ENCODE assay signal across 17 cellular contexts in genomic region chr3:50575372-50575771, GRCh38. TPM values are rescaled to one million over a fixed set of nuclear protein-coding genes. Genes with fewer than 3 reads are reported as not detected.
DNase-seq lines count a peak whose midpoint lies in the region; ATAC-seq and TF ChIP-seq lines count a peak whose summit lies in the region.
"Had no signal": no experiment of that assay in that cellular context is flagged by ENCODE, and none has a peak within 500 bp of the region (broad histone marks: within the 10 kb centered on the region; RNA-seq: fewer than 3 reads in every experiment).

No MANE protein-coding gene starts in this region.

- no peaks in the 10 kb centered on the region for H4K20me1 ChIP-seq in osteoblast (ENCODE audit: insufficient read depth, low read length)

- DNase-seq in activated CD4-positive, alpha-beta T cell treated with anti-CD3 and anti-CD28 coated beads, Interleukin-2, amount 10 ng/mL, durations not matched to agents 24 days and 14 days: no peak
- DNase-seq in activated CD4-positive, alpha-beta T cell treated with anti-CD3 and anti-CD28 coated beads for 48 hours: no peak
- DNase-seq in MV-4-11 (lab: John Stamatoyannopoulos, UW) (peak; percentile 32), osteoblast (ENCODE audit: insufficient read length, low spot score, missing footprints) (peak; percentile 78), NCI-H748 (lab: John Stamatoyannopoulos, UW; ENCODE audit: unreplicated experiment) (no peak), brain microvascular endothelial cell (no peak)
- no peak for DNase-seq in activated naive CD8-positive, alpha-beta T cell treated with anti-CD3 and anti-CD28 coated beads, Interleukin-2, amount 50 U/mL, for 24 hours
- DNase-seq: anterior cingulate cortex, Caco-2, dorsolateral prefrontal cortex, foreskin fibroblast, Karpas-422, NCI-H2029, NCI-H526 had no signal

- TF ChIP-seq CTCF in osteoblast (IDR thresholded peaks at IDR 0.05; ENCODE audit: extremely low read depth, low read depth, low read length): no peak
- no peak for TF ChIP-seq CTCF in brain microvascular endothelial cell (IDR thresholded peaks at IDR 0.05; ENCODE audit: low read depth, low read length, missing control alignments)

- H3K27ac ChIP-seq in osteoblast (ENCODE audit: low read depth, low read length) (no peak overlapping the region), brain microvascular endothelial cell (no peak overlapping the region)
- H3K27ac ChIP-seq: dorsolateral prefrontal cortex had no signal

- H3K4me1 Mint-ChIP-seq in activated CD4-positive, alpha-beta T cell treated with anti-CD3 and anti-CD28 coated beads, Interleukin-2, amount 10 ng/mL, durations not matched to agents 24 days and 14 days: peaks cover 79% of the 10 kb centered on the region
- peaks cover 74% of the 10 kb centered on the region for H3K4me1 Mint-ChIP-seq in activated naive CD8-positive, alpha-beta T cell treated with anti-CD3 and anti-CD28 coated beads, Interleukin-2, amount 50 U/mL, for 24 hours

- intact Hi-C loops in activated CD4-positive, alpha-beta T cell treated with anti-CD3 and anti-CD28 coated beads, Interleukin-2, amount 10 ng/mL, durations not matched to agents 24 days and 14 days (cut with micrococcal nuclease): no loop called here

- peak overlapping the region; percentile 99 for H3K27ac Mint-ChIP-seq in activated CD4-positive, alpha-beta T cell treated with anti-CD3 and anti-CD28 coated beads, Interleukin-2, amount 10 ng/mL, durations not matched to agents 24 days and 14 days
- peak overlapping the region; percentile 95 for H3K27ac Mint-ChIP-seq in activated naive CD8-positive, alpha-beta T cell treated with anti-CD3 and anti-CD28 coated beads, Interleukin-2, amount 50 U/mL, for 24 hours

- H3K27me3 ChIP-seq in osteoblast (ENCODE audit: insufficient read depth, low read length) (no peaks in the 10 kb centered on the region), brain microvascular endothelial cell (replicated peaks) (no peaks in the 10 kb centered on the region)
- H3K27me3 ChIP-seq: dorsolateral prefrontal cortex had no signal

- peaks cover 61% of the 10 kb centered on the region for H3K36me3 Mint-ChIP-seq in activated CD4-positive, alpha-beta T cell treated with anti-CD3 and anti-CD28 coated beads, Interleukin-2, amount 10 ng/mL, durations not matched to agents 24 days and 14 days (ENCODE audit: low read depth)
- H3K36me3 Mint-ChIP-seq in activated naive CD8-positive, alpha-beta T cell treated with anti-CD3 and anti-CD28 coated beads, Interleukin-2, amount 50 U/mL, for 24 hours (ENCODE audit: low read depth): peaks cover 58% of the 10 kb centered on the region

- H3K4me3 ChIP-seq in osteoblast (ENCODE audit: insufficient read depth, low read length) (no peak overlapping the region), brain microvascular endothelial cell (ENCODE audit: low read depth, low read length) (no peak overlapping the region)
- H3K4me3 ChIP-seq: dorsolateral prefrontal cortex, HAP-1 had no signal

- H3K9me3 Mint-ChIP-seq in activated CD4-positive, alpha-beta T cell treated with anti-CD3 and anti-CD28 coated beads, Interleukin-2, amount 10 ng/mL, durations not matched to agents 24 days and 14 days: no peaks in the 10 kb centered on the region
- H3K9me3 Mint-ChIP-seq in activated naive CD8-positive, alpha-beta T cell treated with anti-CD3 and anti-CD28 coated beads, Interleukin-2, amount 50 U/mL, for 24 hours: no peaks in the 10 kb centered on the region

- no peaks in the 10 kb centered on the region for H3K9me3 ChIP-seq in osteoblast (ENCODE audit: low read depth, low read length)
- H3K9me3 ChIP-seq: Caco-2, HAP-1 had no signal

- H3K79me2 ChIP-seq in osteoblast (ENCODE audit: insufficient read depth, low read length): peaks cover 6% of the 10 kb centered on the region

- no peak overlapping the region for H3K4me2 ChIP-seq in osteoblast (ENCODE audit: insufficient read depth, low read length)

- H3K36me3 ChIP-seq in osteoblast (ENCODE audit: insufficient read depth, low read length) (peaks cover 20% of the 10 kb centered on the region), brain microvascular endothelial cell (replicated peaks) (no peaks in the 10 kb centered on the region)

- H3K27me3 Mint-ChIP-seq in activated CD4-positive, alpha-beta T cell treated with anti-CD3 and anti-CD28 coated beads, Interleukin-2, amount 10 ng/mL, durations not matched to agents 24 days and 14 days: no peaks in the 10 kb centered on the region
- peaks cover 3% of the 10 kb centered on the region for H3K27me3 Mint-ChIP-seq in activated naive CD8-positive, alpha-beta T cell treated with anti-CD3 and anti-CD28 coated beads, Interleukin-2, amount 50 U/mL, for 24 hours

- no peak for ATAC-seq in activated naive CD8-positive, alpha-beta T cell treated with anti-CD3 and anti-CD28 coated beads, Interleukin-2, amount 50 U/mL, for 24 hours
- ATAC-seq in activated CD4-positive, CD25-positive, alpha-beta regulatory T cell treated with anti-CD3 and anti-CD28 coated beads, Interleukin-2, amount 50 U/mL, for 24 hours: no peak
- ATAC-seq: Panc1 had no signal

- H2AFZ ChIP-seq in osteoblast (ENCODE audit: low read length): no peak overlapping the region

- in situ Hi-C loops in brain microvascular endothelial cell (cut with HindIII; ENCODE audit: low pct_ligation_motif_present, low sequenced_read_pairs): no loop called here

- peak overlapping the region; percentile 98 for H3K4me3 Mint-ChIP-seq in activated CD4-positive, alpha-beta T cell treated with anti-CD3 and anti-CD28 coated beads, Interleukin-2, amount 10 ng/mL, durations not matched to agents 24 days and 14 days
- H3K4me3 Mint-ChIP-seq in activated naive CD8-positive, alpha-beta T cell treated with anti-CD3 and anti-CD28 coated beads, Interleukin-2, amount 50 U/mL, for 24 hours: no peak overlapping the region

- H3K4me1 ChIP-seq in osteoblast (ENCODE audit: insufficient read depth, low read length): peaks cover 3% of the 10 kb centered on the region
- H3K4me1 ChIP-seq: Caco-2, HAP-1 had no signal

RNA-seq across cellular contexts. Expression of gene HEMK1, which starts 6.0 kb away (rescaled TPM):
- total RNA-seq in activated CD4-positive, alpha-beta T cell treated with anti-CD3 and anti-CD28 coated beads, Interleukin-2, amount 10 ng/mL, durations not matched to agents 24 days and 14 days: 62.9 and 66.0 TPM in 2 replicates
- total RNA-seq in osteoblast: 8.5 and 8.7 TPM in 2 replicates

RNA-seq across cellular contexts. Expression of gene C3orf18, which starts 7.8 kb away (rescaled TPM):
- 32.6 and 35.4 TPM in 2 replicates for total RNA-seq in activated CD4-positive, alpha-beta T cell treated with anti-CD3 and anti-CD28 coated beads, Interleukin-2, amount 10 ng/mL, durations not matched to agents 24 days and 14 days
- 17.7 and 18.8 TPM in 2 replicates for total RNA-seq in osteoblast

RNA-seq across cellular contexts. Expression of gene CISH, which starts 36.2 kb away (rescaled TPM):
- 359 and 361 TPM in 2 replicates for total RNA-seq in activated CD4-positive, alpha-beta T cell treated with anti-CD3 and anti-CD28 coated beads, Interleukin-2, amount 10 ng/mL, durations not matched to agents 24 days and 14 days
- 1.1 and 1.2 TPM in 2 replicates for total RNA-seq in osteoblast

RNA-seq across cellular contexts. Expression of gene MAPKAPK3, which starts 41.6 kb away (rescaled TPM):
- total RNA-seq in activated CD4-positive, alpha-beta T cell treated with anti-CD3 and anti-CD28 coated beads, Interleukin-2, amount 10 ng/mL, durations not matched to agents 24 days and 14 days: 199 and 207 TPM in 2 replicates
- 56.5 and 66.6 TPM in 2 replicates for total RNA-seq in osteoblast

Comparison
In these comparisons a context has a peak if more than half of its experiments do, and no peak if none do; other contexts are left out.
1. DNase-seq: peak in MV-4-11 (single experiment) and osteoblast (single experiment); none in activated CD4-positive, alpha-beta T cell treated with anti-CD3 and anti-CD28 coated beads, Interleukin-2, amount 10 ng/mL, durations not matched to agents 24 days and 14 days (single experiment), activated CD4-positive, alpha-beta T cell treated with anti-CD3 and anti-CD28 coated beads for 48 hours (single experiment), activated naive CD8-positive, alpha-beta T cell treated with anti-CD3 and anti-CD28 coated beads, Interleukin-2, amount 50 U/mL, for 24 hours (single experiment), NCI-H748 (single experiment) and brain microvascular endothelial cell (single experiment).
2. RNA of gene CISH, which starts 36.2 kb away (total RNA-seq): 359 to 361 TPM in activated CD4-positive, alpha-beta T cell treated with anti-CD3 and anti-CD28 coated beads, Interleukin-2, amount 10 ng/mL, durations not matched to agents 24 days and 14 days; 1.1 to 1.2 TPM in osteoblast; every median in the first group is over 100 times any median in the second.